In genomic region chr10:93006435-93007039, GRCh38 we compare ENCODE assay signal across 9 cellular contexts. TPM values are rescaled to one million over a fixed set of nuclear protein-coding genes. Genes with fewer than 3 reads are reported as not detected.
DNase-seq lines count a peak whose midpoint lies in the region; ATAC-seq lines count a peak whose summit lies in the region.
"Had no signal": no experiment of that assay in that cellular context is flagged by ENCODE, and none has a peak within 500 bp of the region (broad histone marks: within the 10 kb centered on the region; RNA-seq: fewer than 3 reads in every experiment).

No MANE protein-coding gene starts in this region.

- DNase-seq in EH (ENCODE audit: low read depth) (peak; percentile 74), LHCN-M2 (ENCODE audit: low read depth) (peak; percentile 56), amniotic epithelial cell (ENCODE audit: low read depth) (peak; percentile 60), kidney glomerular epithelial cell (lab: John Stamatoyannopoulos, UW) (peak; percentile 46), cortex of kidney (lab: John Stamatoyannopoulos, UW) (no peak)
- DNase-seq in activated CD4-positive, alpha-beta T cell treated with anti-CD3 and anti-CD28 coated beads for 1 hour: no peak
- DNase-seq in activated CD4-positive, alpha-beta T cell treated with anti-CD3 and anti-CD28 coated beads, Interleukin-2, amount 50 U/mL, for 4 hours: no peak

- no peak for ATAC-seq in GM18861 (IDR thresholded peaks at IDR 0.05; ENCODE audit: unreplicated experiment)

RNA-seq across cellular contexts. Expression of gene CYP26C1, which starts 54.1 kb away (rescaled TPM):
- not detected in 2 replicates for total RNA-seq in LHCN-M2 (2014; rRNA removed)
- 0.21 TPM for polyA plus RNA-seq in LHCN-M2 (2012)
- total RNA-seq: SJCRH30 had no signal

Comparison
In these comparisons a context has a peak if more than half of its experiments do, and no peak if none do; other contexts are left out.
1. DNase-seq: peak in EH (single experiment), LHCN-M2 (single experiment), amniotic epithelial cell (single experiment) and kidney glomerular epithelial cell (single experiment); none in cortex of kidney (single experiment), activated CD4-positive, alpha-beta T cell treated with anti-CD3 and anti-CD28 coated beads for 1 hour (single experiment) and activated CD4-positive, alpha-beta T cell treated with anti-CD3 and anti-CD28 coated beads, Interleukin-2, amount 50 U/mL, for 4 hours (0 of 2).